Comparison of ENCODE assay signal across 21 cellular contexts in genomic region chr1:10765304-10765703, GRCh38. TPM values are rescaled to one million over a fixed set of nuclear protein-coding genes. Genes with fewer than 3 reads are reported as not detected.
DNase-seq lines count a peak whose midpoint lies in the region; ATAC-seq, FAIRE-seq and TF ChIP-seq lines count a peak whose summit lies in the region.
"Had no signal": no experiment of that assay in that cellular context is flagged by ENCODE, and none has a peak within 500 bp of the region (broad histone marks: within the 10 kb centered on the region; RNA-seq: fewer than 3 reads in every experiment).

No MANE protein-coding gene starts in this region.

- peaks cover 25% of the 10 kb centered on the region for H4K20me1 ChIP-seq in K562 (replicated peaks; ENCODE audit: control insufficient read depth, insufficient read depth, low read length)
- H4K20me1 ChIP-seq: BLaER1 had no signal

- in situ Hi-C loops in K562 (cut with MboI) = no loop called here

- CTCF ChIA-PET in K562 (lab: Yijun Ruan, JAX; ENCODE audit: low intra/inter-chr PET ratio) = no interaction called here

- no peak for TF ChIP-seq CTCF in C4-2B (conservative IDR thresholded peaks at IDR 0.05)
- no peak for TF ChIP-seq CTCF in K562 (IDR thresholded peaks at IDR 0.05 in 2 of 3, conservative IDR thresholded peaks at IDR 0.05 in 1 of 3; ENCODE audit: insufficient read depth in 2 of 3, low read depth in 1 of 3, low read length in 3 of 3)
- no peak for TF ChIP-seq CTCF in prostate gland (IDR thresholded peaks at IDR 0.05)

- no peak overlapping the region for H2AFZ ChIP-seq in K562 (ENCODE audit: low read depth, low read length)

- no peak for TF ChIP-seq EP300 in K562 (IDR thresholded peaks at IDR 0.05; ENCODE audit: low read length)

- TF ChIP-seq RAD21 in K562 (CRISPR knock-in tag; conservative IDR thresholded peaks at IDR 0.05 in 1 of 2, IDR thresholded peaks at IDR 0.05 in 1 of 2) = no peak

- TF ChIP-seq POLR2A in K562 (conservative IDR thresholded peaks at IDR 0.05) = no peak
- TF ChIP-seq POLR2A in prostate gland (IDR thresholded peaks at IDR 0.05) = no peak

- no TSS peak for BruUV-seq in K562 (replicated peaks; lab: Mats Ljungman, UMichigan)

- POLR2A ChIA-PET in K562 (lab: Yijun Ruan, JAX) = no interaction called here

- H3K27me3 ChIP-seq in K562 (ENCODE audit: control insufficient read depth in 2 of 2, insufficient read depth in 2 of 2, low read length in 2 of 2) (peaks cover 66 to 96% of the 10 kb centered on the region in 2 experiments), prostate gland (replicated peaks; ENCODE audit: insufficient read depth) (no peaks in the 10 kb centered on the region)
- H3K27me3 ChIP-seq: BLaER1, body of pancreas had no signal

- 1% methylated on average over 15 of the region's 15 CpGs for WGBS in K562 (ENCODE audit: insufficient coverage, low coverage, missing lambda C conversion rate)
- WGBS in prostate gland = 61% methylated on average over 15 of the region's 15 CpGs

- no peak overlapping the region for H3K9ac ChIP-seq in K562 (ENCODE audit: insufficient read depth in 1 of 2, low read depth in 2 of 2, low read length in 2 of 2)
- H3K9ac ChIP-seq: BLaER1 had no signal

- H3K9me1 ChIP-seq in K562 (ENCODE audit: control insufficient read depth, insufficient read depth, low read length) = no peaks in the 10 kb centered on the region

- ATAC-seq in K562 (no peak), left ventricle myocardium superior (peak; percentile 9), HG02870 (IDR thresholded peaks at IDR 0.05; ENCODE audit: unreplicated experiment) (no peak), HG03159 (IDR thresholded peaks at IDR 0.05; ENCODE audit: unreplicated experiment) (no peak)
- ATAC-seq: activated naive CD8-positive, alpha-beta T cell treated with anti-CD3 and anti-CD28 coated beads, Interleukin-2, amount 50 U/mL, for 24 hours; stimulated activated naive CD8-positive, alpha-beta T cell treated with anti-CD3 and anti-CD28 coated beads, Interleukin-15, Interleukin-2, amounts not matched to agents 100 U/mL and 50 U/mL, for 24 hours had no signal

- peak overlapping the region; percentile 71 for H3K27ac ChIP-seq in C4-2B
- no peak overlapping the region for H3K27ac ChIP-seq in K562 (ENCODE audit: extremely low read depth, low read depth, low read length)
- peak overlapping the region; percentile 58 to 72 for H3K27ac ChIP-seq in prostate gland
- H3K27ac ChIP-seq: BLaER1, body of pancreas, SK-N-MC, WERI-Rb-1 had no signal

- H3K9me3 ChIP-seq in K562 (replicated peaks; ENCODE audit: control insufficient read depth, insufficient read depth, low read depth, low read length) = no peaks in the 10 kb centered on the region
- H3K9me3 ChIP-seq in prostate gland = no peaks in the 10 kb centered on the region
- H3K9me3 ChIP-seq: BLaER1, body of pancreas had no signal

- H3K36me3 ChIP-seq in K562 (ENCODE audit: control insufficient read depth, insufficient read depth, low read length) (no peaks in the 10 kb centered on the region), prostate gland (no peaks in the 10 kb centered on the region)
- H3K36me3 ChIP-seq: BLaER1 had no signal

- no peak for FAIRE-seq in K562 (lab: Jason Lieb, UNC)
- FAIRE-seq: colon, RCC 7860 had no signal

- no peaks in the 10 kb centered on the region for H3K79me2 ChIP-seq in K562 (ENCODE audit: control insufficient read depth, insufficient read depth, low read length)

- intact Hi-C loops in K562 (cut with micrococcal nuclease) = no loop called here
- intact Hi-C loops in left ventricle myocardium superior (cut with micrococcal nuclease) = no loop called here
- intact Hi-C loops in prostate gland (cut with DNase I) = no loop called here
- intact Hi-C loops in head of caudate nucleus (cut with DNase I) = no loop called here

- no peak overlapping the region for H3K4me2 ChIP-seq in K562 (ENCODE audit: insufficient read depth, low read length)
- H3K4me2 ChIP-seq: BLaER1 had no signal

- H3K4me1 ChIP-seq in K562 (replicated peaks in 1 of 2; ENCODE audit: control insufficient read depth in 2 of 2, insufficient read depth in 2 of 2, low read length in 2 of 2) (no peaks in the 10 kb centered on the region; a peak in 1 of 5 replicates), prostate gland (replicated peaks) (peaks cover 47% of the 10 kb centered on the region)

- H3K4me3 ChIP-seq in K562 (no peak overlapping the region), prostate gland (no peak overlapping the region)
- H3K4me3 ChIP-seq: BLaER1, body of pancreas, SK-N-MC had no signal

- DNase-seq in K562 (ENCODE audit: extremely low read depth in 1 of 4, low spot score in 3 of 4) (no peak), left ventricle myocardium superior (no peak), prostate gland (ENCODE audit: low spot score) (peak; percentile 48), SIG-M5 treated with dmso at 0.1 percent for 504 hours (lab: John Stamatoyannopoulos, UW; ENCODE audit: unreplicated experiment) (no peak), head of caudate nucleus (no peak)
- DNase-seq: activated CD4-positive, alpha-beta T cell treated with anti-CD3 and anti-CD28 coated beads, Interleukin-2, amount 50 U/mL, for 4 hours; activated gamma-delta T cell; activated naive CD8-positive, alpha-beta T cell treated with anti-CD3 and anti-CD28 coated beads, Interleukin-2, amount 50 U/mL, for 24 hours; endodermal cell; H9; stimulated activated CD4-positive, alpha-beta T cell treated with anti-CD3 and anti-CD28 coated beads, Interleukin-4, amount 100 ng/mL, for 24 hours; stimulated activated naive CD8-positive, alpha-beta T cell treated with anti-CD3 and anti-CD28 coated beads, Interleukin-15, Interleukin-2, amounts not matched to agents 100 U/mL and 50 U/mL, for 24 hours; WERI-Rb-1 had no signal

TF ChIP-seq in K562, 482 proteins besides CTCF, POLR2A, EP300 and RAD21:
- TF ChIP-seq ZNF766 (CRISPR knock-in tag; conservative IDR thresholded peaks at IDR 0.05) (no peak), TFAP4 (CRISPR knock-in tag; IDR thresholded peaks at IDR 0.05; ENCODE audit: borderline replicate concordance) (no peak), HSF4 (CRISPR knock-in tag; IDR thresholded peaks at IDR 0.05; ENCODE audit: borderline replicate concordance) (no peak), EZH2 (IDR thresholded peaks at IDR 0.05; ENCODE audit: borderline replicate concordance, low read depth, low read length) (0 out of 2 replicates have a peak, but pooled peaks have one; percentile 51)
TF ChIP-seq in K562: peak in this region for 1.

RNA-seq across cellular contexts. Expression of gene CASZ1, which starts 31.1 kb away (rescaled TPM):
- total RNA-seq in K562 (2011; cell fraction: chromatin; rRNA removed; ENCODE audit: low replicate concordance) = 1.3 and 4.2 TPM in 2 replicates
- 2.4 and 2.7 TPM in 2 replicates for total RNA-seq in K562 (2011; cell fraction: nucleolus; rRNA removed)
- total RNA-seq in K562 (2011; cell fraction: nucleoplasm; rRNA removed) = 2.3 and 3.1 TPM in 2 replicates
- total RNA-seq in K562 (2014; rRNA removed) (1.1 and 2.2 TPM in 2 replicates), K562 (2014; rRNA removed; fragmentation: Illumina TruSeq; extraction: Trizol) (0.19 and 0.22 TPM in 2 replicates), K562 (2015; rRNA removed; fragmentation: Illumina TruSeq; extraction: Trizol) (0.64 and 0.87 TPM in 2 replicates), K562 (2021) (2.4 and 2.8 TPM in 2 replicates), left ventricle myocardium superior (57.8 TPM), prostate gland (10 to 100 TPM; 90.9 to 96.9 TPM)
- polyA plus RNA-seq in K562 (2011; rRNA removed) (0.52 and 1.5 TPM in 2 replicates), K562 (2014; fragmentation: Illumina TruSeq; extraction: Trizol) (0.65 and 1.00 TPM in 2 replicates), K562 (2014; fragmentation: Nextera tagmentation; extraction: Ambion mirVana) (under 1 TPM in 1 of 2 experiments, not detected in 1; 0.01 TPM), K562 (2014; rRNA removed) (3.1 and 4.0 TPM in 2 replicates)
- polyA plus RNA-seq in K562 (2011; cell fraction: cytosol; rRNA removed) = 1.1 and 1.2 TPM in 2 replicates
- 2.4 and 3.4 TPM in 2 replicates for polyA plus RNA-seq in K562 (2011; cell fraction: nucleus; rRNA removed)
- 0.77 and 2.0 TPM in 2 replicates for polyA plus RNA-seq in K562 (2012)
- 0.53 and 0.69 TPM in 2 replicates for polyA minus RNA-seq in K562 (2011; rRNA and poly(A)+ RNA removed)
- polyA minus RNA-seq in K562 (2011; cell fraction: cytosol; rRNA and poly(A)+ RNA removed) = 0.38 and 1.0 TPM in 2 replicates
- 1.9 and 2.1 TPM in 2 replicates for polyA minus RNA-seq in K562 (2011; cell fraction: nucleus; rRNA and poly(A)+ RNA removed)

Comparison
In these comparisons a context has a peak if more than half of its experiments do, and no peak if none do; other contexts are left out.
1. RNA of gene CASZ1, which starts 31.1 kb away (total RNA-seq): 90.9 to 96.9 TPM in prostate gland and 57.8 TPM in left ventricle myocardium superior (single experiment); 0.19 to 4.2 TPM in K562; every median in the first group is over 10 times any median in the second.